13 cellular contexts compared by ENCODE assay signal in genomic region chr10:78515037-78515872, GRCh38.
DNase-seq lines count a peak whose midpoint lies in the region; ATAC-seq, FAIRE-seq and TF ChIP-seq lines count a peak whose summit lies in the region.
"Had no signal": no experiment of that assay in that cellular context is flagged by ENCODE, and none has a peak within 500 bp of the region (broad histone marks: within the 10 kb centered on the region; RNA-seq: fewer than 3 reads in every experiment).

No MANE protein-coding gene starts in this region.

- H3K9ac ChIP-seq in GM23248 (no peak overlapping the region), HepG2 (ENCODE audit: insufficient read depth, low read depth, low read length) (no peak overlapping the region), skeletal muscle satellite cell (ENCODE audit: low read depth, low read length) (no peak overlapping the region)

- H3K79me2 ChIP-seq in GM23248 (ENCODE audit: insufficient read depth) (no peaks in the 10 kb centered on the region), HepG2 (ENCODE audit: insufficient read depth, low read length) (no peaks in the 10 kb centered on the region)

- ATAC-seq in HepG2 (peak; percentile 38; the same call in 2 of the 3 replicates), HG02938 (IDR thresholded peaks at IDR 0.05; ENCODE audit: unreplicated experiment) (no peak)

- H3K9me3 ChIP-seq in GM23248 (ENCODE audit: low read depth) (no peaks in the 10 kb centered on the region), HepG2 (ENCODE audit: low read length) (no peaks in the 10 kb centered on the region), skeletal muscle satellite cell (replicated peaks; ENCODE audit: low read length) (no peaks in the 10 kb centered on the region)

- 50 to 53% methylated on average over 10 of the region's 10 CpGs for WGBS in GM23248 (ENCODE audit: low coverage in 1 of 2, low lambda C conversion rate in 2 of 2, missing lambda C conversion rate in 2 of 2), 2 experiments
- 71% methylated on average over 7 of the region's 10 CpGs for WGBS in HepG2 (ENCODE audit: low lambda C conversion rate)

- H3K27ac ChIP-seq in GM23248 (no peak overlapping the region), HepG2 (ENCODE audit: extremely low read length, insufficient read depth, low read length) (no peak overlapping the region)

- CTCF ChIA-PET in HepG2 (lab: Yijun Ruan, JAX; ENCODE audit: low intra/inter-chr PET ratio, low total read pairs): no interaction called here

- H3K9me2 ChIP-seq in GM23248 (ENCODE audit: insufficient read depth): no peaks in the 10 kb centered on the region

- no peaks in the 10 kb centered on the region for H3K36me3 Mint-ChIP-seq in progenitor cell of endocrine pancreas (ENCODE audit: insufficient read depth)
- H3K36me3 Mint-ChIP-seq: CD4-positive, CD25-positive, alpha-beta regulatory T cell had no signal

- H3K4me2 ChIP-seq in GM23248 (ENCODE audit: unreplicated experiment): no peak overlapping the region
- H3K4me2 ChIP-seq in HepG2 (ENCODE audit: low read depth, low read length): no peak overlapping the region
- H3K4me2 ChIP-seq in skeletal muscle satellite cell (ENCODE audit: low read length): peak overlapping the region; percentile 5

- TF ChIP-seq CTCF in HepG2 (CRISPR knock-in tag; IDR thresholded peaks at IDR 0.05) (no peak), progenitor cell of endocrine pancreas (IDR thresholded peaks at IDR 0.05; ENCODE audit: unreplicated experiment) (no peak)

- TF ChIP-seq POLR2A in HepG2 (IDR thresholded peaks at IDR 0.05; ENCODE audit: insufficient read depth in 1 of 2, low read depth in 2 of 2, low read length in 2 of 2): no peak

- H3K27me3 ChIP-seq in GM23248 (replicated peaks; ENCODE audit: insufficient read depth) (no peaks in the 10 kb centered on the region), HepG2 (ENCODE audit: control insufficient read depth in 1 of 2, insufficient read depth in 2 of 2, low read length in 2 of 2) (no peaks in the 10 kb centered on the region), skeletal muscle satellite cell (ENCODE audit: control insufficient read depth, insufficient read depth, low read length) (no peaks in the 10 kb centered on the region)

- no TSS peak for BruUV-seq in HepG2 (replicated peaks; lab: Mats Ljungman, UMichigan)

- POLR2A ChIA-PET in HepG2 (lab: Yijun Ruan, JAX): no interaction called here

- H2AFZ ChIP-seq in GM23248: peak overlapping the region; percentile 6; the same call in 1 of the 2 replicates
- H2AFZ ChIP-seq in HepG2 (ENCODE audit: low read length): no peak overlapping the region

- no peak for FAIRE-seq in HepG2 (lab: Jason Lieb, UNC)
- FAIRE-seq: RCC 7860 had no signal

- TF ChIP-seq RAD21 in HepG2 (CRISPR knock-in tag; IDR thresholded peaks at IDR 0.05): no peak

- no peaks in the 10 kb centered on the region for H3K9me3 Mint-ChIP-seq in progenitor cell of endocrine pancreas (ENCODE audit: low read depth)

- intact Hi-C loops in HepG2 (cut with micrococcal nuclease; ENCODE audit: unreplicated experiment): no loop called here

- no peak overlapping the region for H3K27ac Mint-ChIP-seq in progenitor cell of endocrine pancreas
- H3K27ac Mint-ChIP-seq: CD4-positive, CD25-positive, alpha-beta regulatory T cell had no signal

- no peaks in the 10 kb centered on the region for H4K20me1 ChIP-seq in GM23248 (ENCODE audit: insufficient read depth)
- H4K20me1 ChIP-seq in HepG2 (ENCODE audit: insufficient read depth, low read length): no peaks in the 10 kb centered on the region

- no peak overlapping the region for H3K4me3 ChIP-seq in GM23248
- H3K4me3 ChIP-seq in HepG2 (replicated peaks in 1 of 3; ENCODE audit: insufficient read depth in 1 of 3, low read depth in 2 of 3, low read length in 3 of 3): no peak overlapping the region
- H3K4me3 ChIP-seq in skeletal muscle satellite cell (ENCODE audit: low read length): no peak overlapping the region

- no peaks in the 10 kb centered on the region for H3F3A ChIP-seq in GM23248 (ENCODE audit: insufficient read depth)

- H3K36me3 ChIP-seq in GM23248 (ENCODE audit: low read depth): no peaks in the 10 kb centered on the region
- H3K36me3 ChIP-seq in HepG2 (replicated peaks in 1 of 2; ENCODE audit: control insufficient read depth in 1 of 2, insufficient read depth in 2 of 2, low read length in 2 of 2): no peaks in the 10 kb centered on the region
- H3K36me3 ChIP-seq in skeletal muscle satellite cell (ENCODE audit: insufficient read depth, low read length): no peaks in the 10 kb centered on the region

- DNase-seq in GM23248 (peak; percentile 52), SW480 (ENCODE audit: low spot score) (peak; percentile 9), HepG2 (ENCODE audit: low spot score) (no peak), HuH-7 (ENCODE audit: low spot score) (no peak), progenitor cell of endocrine pancreas (ENCODE audit: low spot score, unreplicated experiment) (no peak), A172 (ENCODE audit: low spot score) (no peak)
- DNase-seq: CD4-positive, CD25-positive, alpha-beta regulatory T cell; effector memory CD4-positive, alpha-beta T cell; Kasumi-1; stimulated activated CD8-positive, alpha-beta memory T cell treated with anti-CD3 and anti-CD28 coated beads, Interleukin-4, amount 100 ng/mL, for 48 hours had no signal

- in situ Hi-C loops in GM23248 (cut with MboI) (no loop called here), HepG2 (cut with HindIII; ENCODE audit: extremely low pct_ligation_motif_present, low pct_unique_long_range_greater_than_20kb) (no loop called here)

- H3K4me1 Mint-ChIP-seq in progenitor cell of endocrine pancreas (ENCODE audit: low read depth): peaks cover 4% of the 10 kb centered on the region

- H3K27me3 Mint-ChIP-seq in progenitor cell of endocrine pancreas: peaks cover 31% of the 10 kb centered on the region
- H3K27me3 Mint-ChIP-seq: CD4-positive, CD25-positive, alpha-beta regulatory T cell had no signal

- H3K4me1 ChIP-seq in GM23248 (ENCODE audit: insufficient read depth) (peaks cover 14% of the 10 kb centered on the region), HepG2 (ENCODE audit: insufficient read depth, low read length) (peaks cover 12% of the 10 kb centered on the region), skeletal muscle satellite cell (ENCODE audit: control insufficient read depth, insufficient read depth, low read length) (peaks cover 13% of the 10 kb centered on the region)

- TF ChIP-seq EP300 in HepG2 (IDR thresholded peaks at IDR 0.05; ENCODE audit: low read depth in 2 of 2, low read length in 2 of 2): no peak
- TF ChIP-seq EP300 in HepG2 (CRISPR knock-in tag; IDR thresholded peaks at IDR 0.05; ENCODE audit: borderline replicate concordance): no peak

- no peak overlapping the region for H3K4me3 Mint-ChIP-seq in progenitor cell of endocrine pancreas (ENCODE audit: low read depth)
- H3K4me3 Mint-ChIP-seq: CD4-positive, CD25-positive, alpha-beta regulatory T cell had no signal

TF ChIP-seq in HepG2, 621 proteins besides CTCF, POLR2A, EP300 and RAD21:
- TF ChIP-seq ZNF792 (CRISPR knock-in tag; IDR thresholded peaks at IDR 0.05): no peak
- no peak for TF ChIP-seq ZNF136 (CRISPR knock-in tag; IDR thresholded peaks at IDR 0.05; ENCODE audit: low read depth)
- TF ChIP-seq MXD4 (CRISPR knock-in tag; IDR thresholded peaks at IDR 0.05): no peak
- no peak for TF ChIP-seq ZNF280D (CRISPR knock-in tag; IDR thresholded peaks at IDR 0.05)
- no peak for TF ChIP-seq ZNF335 (CRISPR knock-in tag; IDR thresholded peaks at IDR 0.05)
- TF ChIP-seq TRIM22 (IDR thresholded peaks at IDR 0.05): no peak
- TF ChIP-seq CC2D1A (CRISPR knock-in tag; IDR thresholded peaks at IDR 0.05): no peak
- TF ChIP-seq ZNF775 (CRISPR knock-in tag; IDR thresholded peaks at IDR 0.05; ENCODE audit: borderline replicate concordance): no peak

Comparison
In these comparisons a context has a peak if more than half of its experiments do, and no peak if none do; other contexts are left out.
1. DNase-seq: peak in GM23248 (single experiment) and SW480 (single experiment); none in HepG2 (single experiment), HuH-7 (single experiment), progenitor cell of endocrine pancreas (single experiment) and A172 (single experiment).